Comparison of ENCODE assay signal across 8 cellular contexts in the genomic region with DNA sequence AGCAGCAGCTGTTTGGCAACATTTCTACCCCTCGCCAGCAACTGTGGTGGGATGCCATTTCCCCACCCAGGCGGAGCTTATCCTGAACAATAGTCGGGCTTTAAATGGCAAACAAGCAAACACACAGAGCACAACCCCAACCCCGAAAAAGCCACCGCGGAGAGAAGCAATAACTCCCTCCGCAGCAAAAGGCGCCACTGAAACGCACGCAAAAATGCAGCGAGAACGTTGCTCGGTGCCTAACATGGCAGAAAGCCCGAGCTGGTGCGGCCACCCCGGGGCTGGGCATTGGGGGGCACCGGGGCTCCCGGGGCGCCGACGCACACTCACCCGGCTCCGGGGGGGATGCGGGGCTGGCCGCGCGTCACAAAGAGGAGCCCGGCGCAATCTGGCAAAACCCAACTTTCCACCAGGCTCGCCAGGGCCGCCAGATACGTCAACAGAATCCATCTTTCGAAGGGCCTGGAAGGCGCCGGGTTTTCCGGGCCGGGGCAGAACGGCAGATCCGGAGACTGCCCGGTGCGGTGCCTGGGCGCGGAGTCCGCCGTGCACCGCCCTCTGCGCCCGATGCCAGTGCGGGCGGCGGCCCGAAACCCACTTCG. TPM values are rescaled to one million over a fixed set of nuclear protein-coding genes. Genes with fewer than 3 reads are reported as not detected.
DNase-seq lines count a peak whose midpoint lies in the region; ATAC-seq and TF ChIP-seq lines count a peak whose summit lies in the region.

No MANE protein-coding gene starts in this region.

- POLR2A ChIA-PET in PC-3 (lab: Charles Lee; ENCODE audit: unreplicated experiment): no interaction called here

- no peak overlapping the region for H3K27ac ChIP-seq in BLaER1 treated with 17β-estradiol and CSF1 and Interleukin-3, amounts not matched to agents 10 nM and 100 nM
- H3K27ac ChIP-seq in PC-3 (ENCODE audit: low read length) (no peak overlapping the region), esophagus squamous epithelium (peak overlapping the region; percentile 46 to 81 (median 70)), neutrophil (no peak overlapping the region)

- 33% methylated on average over 10 of the region's 53 CpGs; no CpG with 5 or more reads in 1 of the 2 donors for WGBS in esophagus squamous epithelium, 2 donors

- no peaks in the 10 kb centered on the region for H3K9me2 ChIP-seq in PC-3 (replicated peaks; ENCODE audit: low read length)

- peak overlapping the region; percentile 62 to 77 (median 70) for H3K4me2 ChIP-seq in BLaER1 treated with 17β-estradiol and CSF1 and Interleukin-3, amounts not matched to agents 10 nM and 100 nM
- H3K4me2 ChIP-seq in PC-3 (ENCODE audit: low read length): peak overlapping the region; percentile 81

- TF ChIP-seq CTCF in PC-3 (conservative IDR thresholded peaks at IDR 0.05; ENCODE audit: low read depth, low read length): no peak
- TF ChIP-seq CTCF in esophagus squamous epithelium (IDR thresholded peaks at IDR 0.05): no peak
- no peak for TF ChIP-seq CTCF in neutrophil (IDR thresholded peaks at IDR 0.05)

- CTCF ChIA-PET in PC-3 (lab: Charles Lee): no interaction called here

- TF ChIP-seq POLR2A in esophagus squamous epithelium (IDR thresholded peaks at IDR 0.05): no peak

- no TSS peak for BruUV-seq in PC-3 (replicated peaks; lab: Mats Ljungman, UMichigan)

- H3K27me3 ChIP-seq in BLaER1 treated with 17β-estradiol and CSF1 and Interleukin-3, amounts not matched to agents 10 nM and 100 nM: peaks cover 96 to 100% (median 100%) of the 10 kb centered on the region in 11 experiments
- H3K27me3 ChIP-seq in PC-3 (ENCODE audit: low read length): peaks cover 27% of the 10 kb centered on the region
- H3K27me3 ChIP-seq in esophagus squamous epithelium: peaks cover 0 to 34% (median 0%) of the 10 kb centered on the region in 4 donors
- H3K27me3 ChIP-seq in neutrophil: peaks cover 97% of the 10 kb centered on the region

- no peaks in the 10 kb centered on the region for H3K4me1 ChIP-seq in BLaER1 treated with 17β-estradiol and CSF1 and Interleukin-3, amounts not matched to agents 10 nM and 100 nM
- H3K4me1 ChIP-seq in PC-3 (ENCODE audit: insufficient read depth, low read length): no peaks in the 10 kb centered on the region
- H3K4me1 ChIP-seq in esophagus squamous epithelium: peaks cover 0 to 18% (median 5%) of the 10 kb centered on the region in 3 donors
- peaks cover 0 to 3% of the 10 kb centered on the region in 2 experiments for H3K4me1 ChIP-seq in neutrophil (ENCODE audit: control insufficient read depth in 1 of 2, insufficient read depth in 1 of 2, low read depth in 1 of 2, low read length in 1 of 2)

- peaks cover 0 to 19% (median 7%) of the 10 kb centered on the region in 11 experiments; a peak in 9 of 22 replicates for H4K20me1 ChIP-seq in BLaER1 treated with 17β-estradiol and CSF1 and Interleukin-3, amounts not matched to agents 10 nM and 100 nM
- H4K20me1 ChIP-seq in PC-3 (ENCODE audit: low read length): no peaks in the 10 kb centered on the region

- ATAC-seq in PC-3: peak; percentile 50
- no peak for ATAC-seq in GM21786 (IDR thresholded peaks at IDR 0.05; ENCODE audit: unreplicated experiment)

- no peaks in the 10 kb centered on the region for H3K79me2 ChIP-seq in PC-3 (ENCODE audit: low read length)

- H3K36me3 ChIP-seq in BLaER1 treated with 17β-estradiol and CSF1 and Interleukin-3, amounts not matched to agents 10 nM and 100 nM: no peaks in the 10 kb centered on the region
- no peaks in the 10 kb centered on the region for H3K36me3 ChIP-seq in PC-3 (ENCODE audit: low read depth, low read length)
- no peaks in the 10 kb centered on the region for H3K36me3 ChIP-seq in esophagus squamous epithelium
- H3K36me3 ChIP-seq in neutrophil: no peaks in the 10 kb centered on the region

- peak overlapping the region in 2 of 11 experiments; percentile 28 to 36; a peak in 2 of 22 replicates for H3K9ac ChIP-seq in BLaER1 treated with 17β-estradiol and CSF1 and Interleukin-3, amounts not matched to agents 10 nM and 100 nM
- H3K9ac ChIP-seq in PC-3 (ENCODE audit: low read length): no peak overlapping the region

- intact Hi-C loops in PC-3 (cut with micrococcal nuclease): no loop called here
- intact Hi-C loops in esophagus squamous epithelium (cut with DNase I): no loop called here

- no peak for DNase-seq in PC-3
- DNase-seq in esophagus squamous epithelium (lab: John Stamatoyannopoulos, UW): no peak
- no peak for DNase-seq in NCI-H2196 treated with DMSO at 0.1 percent for 48 hours (lab: John Stamatoyannopoulos, UW; ENCODE audit: unreplicated experiment)
- DNase-seq in MV-4-11 (lab: John Stamatoyannopoulos, UW): no peak
- DNase-seq in T-helper 9 cell: no peak

- no peaks in the 10 kb centered on the region for H3F3A ChIP-seq in PC-3 (ENCODE audit: low read length, unreplicated experiment)

- peak overlapping the region; percentile 40 to 71 (median 58); a peak in 19 of 20 replicates for H3K4me3 ChIP-seq in BLaER1 treated with 17β-estradiol and CSF1 and Interleukin-3, amounts not matched to agents 10 nM and 100 nM
- H3K4me3 ChIP-seq in PC-3 (ENCODE audit: low read length) (peak overlapping the region; percentile 74), esophagus squamous epithelium (peak overlapping the region; percentile 40 to 72 (median 52)), neutrophil (ENCODE audit: low read depth in 1 of 2, low read length in 1 of 2) (peak overlapping the region; percentile 41 to 45)

- H3K9me3 ChIP-seq in BLaER1 treated with 17β-estradiol and CSF1 and Interleukin-3, amounts not matched to agents 10 nM and 100 nM (replicated peaks in 1 of 11): no peaks in the 10 kb centered on the region; a peak in 1 of 22 replicates
- H3K9me3 ChIP-seq in PC-3 (ENCODE audit: low read length) (no peaks in the 10 kb centered on the region), esophagus squamous epithelium (no peaks in the 10 kb centered on the region), neutrophil (no peaks in the 10 kb centered on the region)

- peak overlapping the region; percentile 82 for H2AFZ ChIP-seq in PC-3 (ENCODE audit: low read length)

RNA-seq across cellular contexts. Expression of a gene that starts 0.8 kb away (rescaled TPM):
- 0.66 and 2.1 TPM in 2 replicates for total RNA-seq in PC-3 (2014; rRNA removed)
- total RNA-seq in esophagus squamous epithelium: 10 to 100 TPM in 1 of 4 donors, 1 to 10 TPM in 1, under 1 TPM in 2; 0.38 to 17.7 (median 2.5) TPM

Comparison
In these comparisons a context has a peak if more than half of its experiments do, and no peak if none do; other contexts are left out.
1. H3K27ac ChIP-seq: peak in esophagus squamous epithelium (4 of 4); none in BLaER1 treated with 17β-estradiol and CSF1 and Interleukin-3, amounts not matched to agents 10 nM and 100 nM (0 of 11), PC-3 (single experiment) and neutrophil (single experiment).
2. Peak in every context shown above with its lines, with median percentiles within 50 percentile points of each other: H3K4me3 ChIP-seq.